Comparison of ENCODE assay signal across 23 cellular contexts in the genomic region with DNA sequence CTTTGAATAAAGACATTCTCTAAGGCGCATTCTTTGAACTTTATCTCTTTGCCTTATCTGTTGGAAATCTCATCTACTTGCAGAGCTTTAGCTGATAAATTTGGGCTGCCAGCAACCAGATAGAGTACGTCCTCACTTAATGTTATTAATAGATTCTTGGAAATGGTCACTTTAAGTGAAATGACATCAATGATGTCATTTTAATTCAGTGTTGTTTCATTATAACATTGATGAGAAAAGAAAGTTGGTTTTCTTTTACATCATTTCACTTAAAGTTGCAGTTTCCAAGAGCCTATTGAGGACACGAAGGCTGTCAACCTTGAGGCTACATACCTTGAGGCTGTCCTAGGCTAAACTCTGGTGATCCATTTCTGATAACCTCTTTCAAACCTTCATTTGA.
"Had no signal": no experiment of that assay in that cellular context is flagged by ENCODE, and none has a peak within 500 bp of the region (broad histone marks: within the 10 kb centered on the region; RNA-seq: fewer than 3 reads in every experiment).

No MANE protein-coding gene starts in this region.

- DNase-seq: colonic mucosa; effector CD4-positive, alpha-beta T cell; endodermal cell; foreskin melanocyte; head of caudate nucleus; hippocampal formation; left colon; left ventricle myocardium superior; mucosa of descending colon; naive thymus-derived CD8-positive, alpha-beta T cell; occipital lobe; pancreas; right cardiac atrium; stimulated activated CD4-positive, alpha-beta T cell treated with anti-CD3 and anti-CD28 coated beads, Interleukin-15, amount 100 ng/mL, for 24 hours; stimulated activated CD4-positive, alpha-beta T cell treated with anti-CD3 and anti-CD28 coated beads, Interleukin-1b, Interleukin-23, amount 100 ng/mL, for 48 hours; stimulated activated CD4-positive, alpha-beta T cell treated with anti-CD3 and anti-CD28 coated beads, Interleukin-4, amount 100 ng/mL, for 24 hours; tibial artery; upper lobe of right lung had no signal

- H3K36me3 ChIP-seq: colonic mucosa had no signal

- H3K27ac Mint-ChIP-seq: endodermal cell; naive thymus-derived CD8-positive, alpha-beta T cell; progenitor cell of endocrine pancreas; stimulated activated naive CD8-positive, alpha-beta T cell treated with anti-CD3 and anti-CD28 coated beads, Interleukin-15, Interleukin-2, amounts not matched to agents 100 ng/mL and 50 ng/mL, for 24 hours had no signal

- H3K4me1 ChIP-seq: colonic mucosa had no signal

- ATAC-seq: left colon; left ventricle myocardium superior; mucosa of descending colon; naive thymus-derived CD8-positive, alpha-beta T cell; pancreas; right cardiac atrium; stimulated activated memory B cell treated with anti-CD40 and anti-IgM and Interleukin-4, amounts not matched to agents 10 μg/mL and 1 μg/mL and 100 μg/mL, for 72 hours; upper lobe of right lung had no signal

- H3K9me3 Mint-ChIP-seq: naive thymus-derived CD8-positive, alpha-beta T cell; stimulated activated memory B cell treated with anti-CD40 and anti-IgM and Interleukin-4, amounts not matched to agents 10 μg/mL and 1 μg/mL and 100 μg/mL, for 72 hours; stimulated activated naive CD8-positive, alpha-beta T cell treated with anti-CD3 and anti-CD28 coated beads, Interleukin-15, Interleukin-2, amounts not matched to agents 100 ng/mL and 50 ng/mL, for 24 hours had no signal

- H3K27me3 ChIP-seq: colonic mucosa, pancreas, tibial artery, upper lobe of right lung, vagina had no signal

- H3K9me3 ChIP-seq: colonic mucosa, mucosa of descending colon, pancreas, tibial artery, upper lobe of right lung, vagina had no signal

- H3K4me3 Mint-ChIP-seq: endodermal cell; naive thymus-derived CD8-positive, alpha-beta T cell; stimulated activated memory B cell treated with anti-CD40 and anti-IgM and Interleukin-4, amounts not matched to agents 10 μg/mL and 1 μg/mL and 100 μg/mL, for 72 hours; stimulated activated naive CD8-positive, alpha-beta T cell treated with anti-CD3 and anti-CD28 coated beads, Interleukin-15, Interleukin-2, amounts not matched to agents 100 ng/mL and 50 ng/mL, for 24 hours had no signal

- H3K4me3 ChIP-seq: colonic mucosa, lung, mucosa of descending colon, pancreas, tibial artery, upper lobe of right lung, vagina had no signal

- H3K27ac ChIP-seq: colonic mucosa, pancreas, tibial artery, upper lobe of right lung, vagina had no signal

- H3K27me3 Mint-ChIP-seq: naive thymus-derived CD8-positive, alpha-beta T cell; progenitor cell of endocrine pancreas; stimulated activated memory B cell treated with anti-CD40 and anti-IgM and Interleukin-4, amounts not matched to agents 10 μg/mL and 1 μg/mL and 100 μg/mL, for 72 hours; stimulated activated naive CD8-positive, alpha-beta T cell treated with anti-CD3 and anti-CD28 coated beads, Interleukin-15, Interleukin-2, amounts not matched to agents 100 ng/mL and 50 ng/mL, for 24 hours had no signal
